21 cellular contexts compared by ENCODE assay signal in the genomic region with DNA sequence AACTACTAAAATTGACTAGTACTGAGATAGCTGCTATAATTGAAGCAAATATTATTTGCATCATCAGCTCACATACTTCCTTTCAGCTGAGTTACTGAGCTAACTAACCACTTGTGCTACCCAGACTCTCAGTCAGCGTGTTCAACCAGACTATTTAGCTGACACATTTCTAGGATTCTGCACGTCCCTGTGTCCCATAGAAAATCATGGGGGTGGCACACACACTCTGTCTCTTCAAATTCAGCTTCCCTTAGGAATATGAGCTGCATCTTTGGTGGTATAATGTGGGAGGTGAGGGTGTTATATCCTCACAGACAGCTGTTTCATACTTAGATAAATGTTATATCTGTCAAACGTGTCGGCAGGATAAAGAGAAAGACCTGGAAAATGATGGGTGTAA.
"Had no signal": no experiment of that assay in that cellular context is flagged by ENCODE, and none has a peak within 500 bp of the region (broad histone marks: within the 10 kb centered on the region; RNA-seq: fewer than 3 reads in every experiment).

No MANE protein-coding gene starts in this region.

- ATAC-seq: effector memory CD8-positive, alpha-beta T cell; esophagus mucosa; foreskin keratinocyte; gastrocnemius medialis; gastroesophageal sphincter had no signal

- H3K4me1 ChIP-seq: colonic mucosa, esophagus muscularis mucosa, esophagus squamous epithelium, foreskin keratinocyte, gastrocnemius medialis, gastroesophageal sphincter had no signal

- H3K27me3 ChIP-seq: colonic mucosa, dorsolateral prefrontal cortex, esophagus muscularis mucosa, esophagus squamous epithelium, gastrocnemius medialis, gastroesophageal sphincter had no signal

- H3K4me3 ChIP-seq: colonic mucosa, coronary artery, dorsolateral prefrontal cortex, esophagus muscularis mucosa, esophagus squamous epithelium, gastrocnemius medialis, gastroesophageal sphincter had no signal

- H3K27ac ChIP-seq: colonic mucosa, coronary artery, epithelial cell of prostate, esophagus muscularis mucosa, esophagus squamous epithelium, foreskin keratinocyte, gastrocnemius medialis, gastroesophageal sphincter had no signal

- H3K36me3 ChIP-seq: colonic mucosa, esophagus muscularis mucosa, esophagus squamous epithelium, gastrocnemius medialis, gastroesophageal sphincter had no signal

- DNase-seq: colonic mucosa; cortex of kidney; dermis blood vessel endothelial cell; effector CD4-positive, alpha-beta T cell; effector CD8-positive, alpha-beta T cell; effector memory CD4-positive, alpha-beta T cell; effector memory CD8-positive, alpha-beta T cell; endodermal cell; erythroblast; esophagus squamous epithelium; foreskin fibroblast; foreskin keratinocyte; foreskin melanocyte; gastrocnemius medialis; glutamatergic neuron had no signal

- H3K9me3 ChIP-seq: colonic mucosa, esophagus muscularis mucosa, esophagus squamous epithelium, gastrocnemius medialis, gastroesophageal sphincter had no signal
